ENCODE assay signal across 1 cellular context in genomic region chr1:26023826-26024225, GRCh38.
TF ChIP-seq lines count a peak whose summit lies in the region.

No MANE protein-coding gene starts in this region.

TF ChIP-seq in HepG2, 621 proteins besides CTCF, POLR2A, EP300 and RAD21:
- TF ChIP-seq FOXK2 (IDR thresholded peaks at IDR 0.05) (no peak), HNRNPH1 (optimal IDR thresholded peaks at IDR 0.05; ENCODE audit: low read depth, low read length) (no peak), ZBTB3 (CRISPR knock-in tag; IDR thresholded peaks at IDR 0.05; ENCODE audit: borderline replicate concordance, low read depth) (no peak), RARG (CRISPR knock-in tag; IDR thresholded peaks at IDR 0.05; ENCODE audit: low read depth) (no peak), ZNF251 (CRISPR knock-in tag; IDR thresholded peaks at IDR 0.05) (no peak), TGIF2 (CRISPR knock-in tag; IDR thresholded peaks at IDR 0.05) (no peak), ZNF10 (CRISPR knock-in tag; IDR thresholded peaks at IDR 0.05; ENCODE audit: borderline replicate concordance, low read depth) (no peak), IRF9 (CRISPR knock-in tag; IDR thresholded peaks at IDR 0.05; ENCODE audit: borderline replicate concordance) (no peak), ATM (IDR thresholded peaks at IDR 0.05; ENCODE audit: borderline replicate concordance) (no peak), ZNF556 (CRISPR knock-in tag; IDR thresholded peaks at IDR 0.05; ENCODE audit: borderline replicate concordance) (no peak), ZBTB14 (CRISPR knock-in tag; IDR thresholded peaks at IDR 0.05) (no peak), TBP (CRISPR knock-in tag; IDR thresholded peaks at IDR 0.05) (no peak), ZNF263 (CRISPR knock-in tag; IDR thresholded peaks at IDR 0.05) (no peak), SAP130 (CRISPR knock-in tag; IDR thresholded peaks at IDR 0.05; ENCODE audit: low read depth) (no peak), ATF6 (CRISPR knock-in tag; conservative IDR thresholded peaks at IDR 0.05) (no peak), JARID2 (CRISPR knock-in tag; IDR thresholded peaks at IDR 0.05; ENCODE audit: insufficient replicate concordance) (no peak), ZNF737 (CRISPR knock-in tag; IDR thresholded peaks at IDR 0.05; ENCODE audit: borderline replicate concordance) (no peak)
